In the genomic region with DNA sequence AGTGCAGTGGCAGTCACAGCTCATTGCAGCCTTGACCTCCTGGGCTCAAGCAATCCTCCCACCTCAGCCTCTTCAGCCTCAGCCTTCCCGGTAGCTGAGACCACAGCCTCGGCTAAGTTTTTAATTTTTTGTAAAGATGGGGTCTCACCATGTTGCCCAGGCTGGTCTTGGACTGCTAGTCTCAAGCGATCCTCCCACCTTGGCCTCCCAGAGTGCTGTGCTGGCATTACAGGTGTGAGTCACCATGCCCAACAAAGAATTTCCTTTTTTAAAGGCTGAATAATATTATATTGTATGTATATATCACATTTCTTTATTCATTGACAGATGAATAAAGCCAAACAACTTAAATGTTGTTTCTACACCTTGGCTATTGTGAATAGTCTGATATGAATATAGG, we compare ENCODE assay signal across 23 cellular contexts.
"Had no signal": no experiment of that assay in that cellular context is flagged by ENCODE, and none has a peak within 500 bp of the region (broad histone marks: within the 10 kb centered on the region; RNA-seq: fewer than 3 reads in every experiment).

No MANE protein-coding gene starts in this region.

- FAIRE-seq: endometrium had no signal

- H3K27ac ChIP-seq: coronary artery, esophagus squamous epithelium, hepatocyte, neutrophil, psoas muscle, sigmoid colon, skin epidermis, stomach, thoracic aorta, transverse colon had no signal

- H2AFZ ChIP-seq: hepatocyte had no signal

- H3K4me2 ChIP-seq: hepatocyte had no signal

- H3K79me2 ChIP-seq: hepatocyte had no signal

- H3K4me1 ChIP-seq: esophagus squamous epithelium, psoas muscle, sigmoid colon, stomach, transverse colon had no signal

- H3K4me3 ChIP-seq: coronary artery, esophagus squamous epithelium, hepatocyte, lung, psoas muscle, sigmoid colon, skin epidermis, stomach, thoracic aorta, transverse colon had no signal

- H3K9me3 ChIP-seq: esophagus squamous epithelium, neutrophil, psoas muscle, sigmoid colon, stomach, thoracic aorta, transverse colon had no signal

- DNase-seq: effector memory CD4-positive, alpha-beta T cell; esophagus squamous epithelium; foreskin fibroblast; head of caudate nucleus; left colon; left ventricle myocardium superior; mesenchymal stem cell; midbrain; naive thymus-derived CD4-positive, alpha-beta T cell; psoas muscle; retina; sigmoid colon; stimulated activated naive CD4-positive, alpha-beta T cell; stomach; substantia nigra; transverse colon had no signal

- H3K27me3 ChIP-seq: esophagus squamous epithelium, hepatocyte, neutrophil, sigmoid colon, stomach, transverse colon had no signal

- ATAC-seq: left colon; left ventricle myocardium superior; naive thymus-derived CD4-positive, alpha-beta T cell had no signal
